In the genomic region with DNA sequence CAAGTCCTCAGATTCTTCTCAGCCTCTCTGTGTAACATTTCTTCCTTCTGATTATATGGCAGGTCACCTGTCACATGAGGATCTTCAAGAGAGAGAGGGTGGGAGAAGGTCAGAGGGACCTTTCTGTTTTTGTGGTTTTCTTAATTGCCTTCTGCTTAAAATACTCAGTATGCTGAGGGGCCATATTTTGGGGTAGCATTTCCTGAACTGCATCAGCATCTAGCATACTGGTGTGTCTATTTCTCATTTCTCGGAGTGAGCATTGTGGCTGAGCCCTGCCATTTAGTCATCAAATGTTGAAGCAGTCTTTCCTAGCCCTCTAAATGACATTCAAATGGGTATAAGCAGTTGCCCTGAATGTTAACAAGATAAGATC, we compare ENCODE assay signal across 19 cellular contexts.
DNase-seq lines count a peak whose midpoint lies in the region; ATAC-seq and TF ChIP-seq lines count a peak whose summit lies in the region.
"Had no signal": no experiment of that assay in that cellular context is flagged by ENCODE, and none has a peak within 500 bp of the region (broad histone marks: within the 10 kb centered on the region; RNA-seq: fewer than 3 reads in every experiment).

No MANE protein-coding gene starts in this region.

- H3K4me1 ChIP-seq in Loucy (ENCODE audit: insufficient read depth, low read length, poor library complexity, severe bottlenecking), result peaks cover 55% of the 10 kb centered on the region
- H3K4me1 ChIP-seq in left lung, result no peaks in the 10 kb centered on the region
- H3K4me1 ChIP-seq: A549 had no signal

- H3K9ac ChIP-seq in Loucy (ENCODE audit: low read depth, low read length, poor library complexity, severe bottlenecking), result peak overlapping the region; percentile 56

- H3K4me3 ChIP-seq in Loucy (ENCODE audit: low read length, poor library complexity, severe bottlenecking), result peak overlapping the region; percentile 56
- no peak overlapping the region for H3K4me3 ChIP-seq in left lung
- no peak overlapping the region for H3K4me3 ChIP-seq in lower leg skin (ENCODE audit: low read depth, poor library complexity, severe bottlenecking)
- H3K4me3 ChIP-seq: A549 had no signal

- DNase-seq in activated T-cell treated with anti-CD3 and anti-CD28 coated beads, Interleukin-2, amount 50 U/mL, for 24 hours, result no peak
- no peak for DNase-seq in activated T-cell treated with anti-CD3 and anti-CD28 coated beads, Interleukin-2, amount 50 U/mL, for 1 hour
- no peak for DNase-seq in stimulated activated naive B cell treated with anti-CD40 and anti-IgM and Interleukin-4, amounts not matched to agents 10 μg/mL and 1 μg/mL and 100 μg/mL, for 72 hours
- DNase-seq in left lung (no peak), lower leg skin (ENCODE audit: low spot score in 2 of 2) (no peak)
- DNase-seq: activated naive CD4-positive, alpha-beta T cell treated with Interleukin-2 at 50 U/mL for 16 hours; C1 segment of cervical spinal cord; DMS153; foreskin melanocyte; NCI-H1694; NCI-H226; Right ventricle myocardium superior; stimulated activated naive CD4-positive, alpha-beta T cell had no signal

- peak overlapping the region; percentile 19 for H3K27ac Mint-ChIP-seq in activated T-cell treated with anti-CD3 and anti-CD28 coated beads, Interleukin-2, amount 50 U/mL, for 24 hours
- no peak overlapping the region for H3K27ac Mint-ChIP-seq in stimulated activated naive B cell treated with anti-CD40 and anti-IgM and Interleukin-4, amounts not matched to agents 10 μg/mL and 1 μg/mL and 100 μg/mL, for 72 hours
- H3K27ac Mint-ChIP-seq: type B pancreatic cell had no signal

- TF ChIP-seq POLR2A in lower leg skin (IDR thresholded peaks at IDR 0.05), result no peak

- no peak overlapping the region for H3K4me3 Mint-ChIP-seq in activated T-cell treated with anti-CD3 and anti-CD28 coated beads, Interleukin-2, amount 50 U/mL, for 24 hours
- no peak overlapping the region for H3K4me3 Mint-ChIP-seq in stimulated activated naive B cell treated with anti-CD40 and anti-IgM and Interleukin-4, amounts not matched to agents 10 μg/mL and 1 μg/mL and 100 μg/mL, for 72 hours
- H3K4me3 Mint-ChIP-seq: type B pancreatic cell had no signal

- H3K27ac ChIP-seq in left lung, result no peak overlapping the region
- H3K27ac ChIP-seq: A549 had no signal

- H3K36me3 ChIP-seq in Loucy (ENCODE audit: insufficient read depth, low read length) (no peaks in the 10 kb centered on the region), left lung (no peaks in the 10 kb centered on the region)

- H3K4me1 Mint-ChIP-seq in activated T-cell treated with anti-CD3 and anti-CD28 coated beads, Interleukin-2, amount 50 U/mL, for 24 hours (ENCODE audit: low read depth), result peaks cover 22% of the 10 kb centered on the region
- peaks cover 0 to 10% of the 10 kb centered on the region in 2 donors for H3K4me1 Mint-ChIP-seq in stimulated activated naive B cell treated with anti-CD40 and anti-IgM and Interleukin-4, amounts not matched to agents 10 μg/mL and 1 μg/mL and 100 μg/mL, for 72 hours

- no peaks in the 10 kb centered on the region for H4K20me1 ChIP-seq in Loucy (ENCODE audit: insufficient read depth, low read length, poor library complexity, severe bottlenecking)

- H3K79me2 ChIP-seq in Loucy (ENCODE audit: insufficient read depth, low read length), result no peaks in the 10 kb centered on the region

- H3K9me3 Mint-ChIP-seq in activated T-cell treated with anti-CD3 and anti-CD28 coated beads, Interleukin-2, amount 50 U/mL, for 24 hours, result no peaks in the 10 kb centered on the region
- H3K9me3 Mint-ChIP-seq in stimulated activated naive B cell treated with anti-CD40 and anti-IgM and Interleukin-4, amounts not matched to agents 10 μg/mL and 1 μg/mL and 100 μg/mL, for 72 hours, result no peaks in the 10 kb centered on the region
- H3K9me3 Mint-ChIP-seq: type B pancreatic cell, WTC11 had no signal

- H3K27me3 Mint-ChIP-seq in activated T-cell treated with anti-CD3 and anti-CD28 coated beads, Interleukin-2, amount 50 U/mL, for 24 hours, result peaks cover 10% of the 10 kb centered on the region
- H3K27me3 Mint-ChIP-seq in stimulated activated naive B cell treated with anti-CD40 and anti-IgM and Interleukin-4, amounts not matched to agents 10 μg/mL and 1 μg/mL and 100 μg/mL, for 72 hours, result no peaks in the 10 kb centered on the region

- H3K9me2 ChIP-seq in Loucy (replicated peaks; ENCODE audit: low read depth, low read length), result no peaks in the 10 kb centered on the region

- ATAC-seq in GM19463 (IDR thresholded peaks at IDR 0.05; ENCODE audit: unreplicated experiment) (peak; percentile 72), left lung (no peak), HG03460 (IDR thresholded peaks at IDR 0.05; ENCODE audit: unreplicated experiment) (no peak)
- ATAC-seq in stimulated activated naive B cell treated with anti-CD40 and anti-IgM and Interleukin-4, amounts not matched to agents 10 μg/mL and 1 μg/mL and 100 μg/mL, for 72 hours (replicated peaks), result peak; percentile 48 to 52
- ATAC-seq: A549, WTC11 had no signal

- peak overlapping the region; percentile 41; the same call in 1 of the 2 replicates for H2AFZ ChIP-seq in Loucy (ENCODE audit: low read length)

- no peaks in the 10 kb centered on the region for H3K36me3 Mint-ChIP-seq in activated T-cell treated with anti-CD3 and anti-CD28 coated beads, Interleukin-2, amount 50 U/mL, for 24 hours (ENCODE audit: low read depth)
- no peaks in the 10 kb centered on the region for H3K36me3 Mint-ChIP-seq in stimulated activated naive B cell treated with anti-CD40 and anti-IgM and Interleukin-4, amounts not matched to agents 10 μg/mL and 1 μg/mL and 100 μg/mL, for 72 hours
- H3K36me3 Mint-ChIP-seq: type B pancreatic cell, WTC11 had no signal

- no peaks in the 10 kb centered on the region for H3K27me3 ChIP-seq in Loucy (ENCODE audit: insufficient read depth, low read length, poor library complexity, severe bottlenecking)
- no peaks in the 10 kb centered on the region for H3K27me3 ChIP-seq in left lung

- TF ChIP-seq CTCF in Loucy (conservative IDR thresholded peaks at IDR 0.05; ENCODE audit: low read length), result no peak
- TF ChIP-seq CTCF in left lung (IDR thresholded peaks at IDR 0.05), result no peak
- TF ChIP-seq CTCF in lower leg skin (IDR thresholded peaks at IDR 0.05), result no peak

- peak overlapping the region; percentile 71 for H3K4me2 ChIP-seq in Loucy (ENCODE audit: low read depth, low read length, poor library complexity, severe bottlenecking)
- H3K4me2 ChIP-seq: A549 had no signal

- WGBS in lower leg skin, 2 donors, result 78 to 95% methylated on average over 1 of the region's 1 CpG

- intact Hi-C loops in left lung (cut with DNase I) (no loop called here), lower leg skin (cut with DNase I; ENCODE audit: low total_unique reads) (no loop called here)

- no peaks in the 10 kb centered on the region for H3K9me3 ChIP-seq in Loucy (ENCODE audit: insufficient read depth, low read depth, low read length)
- H3K9me3 ChIP-seq in left lung, result no peaks in the 10 kb centered on the region
- H3K9me3 ChIP-seq: A549 had no signal

- peaks cover 4% of the 10 kb centered on the region for H3F3A ChIP-seq in Loucy (ENCODE audit: low read depth)

Comparison
In these comparisons a context has a peak if more than half of its experiments do, and no peak if none do; other contexts are left out.
1. ATAC-seq: peak in GM19463 (single experiment) and stimulated activated naive B cell treated with anti-CD40 and anti-IgM and Interleukin-4, amounts not matched to agents 10 μg/mL and 1 μg/mL and 100 μg/mL, for 72 hours (2 of 2); none in left lung (single experiment) and HG03460 (single experiment).